ENCODE assay signal across 25 cellular contexts in genomic region chr4:22780797-22781196, GRCh38.
A peak's percentile ranks its signal among the peaks of the same experiment; 100 is the strongest.
DNase-seq lines count a peak whose midpoint lies in the region; ATAC-seq, FAIRE-seq and TF ChIP-seq lines count a peak whose summit lies in the region.
"Had no signal": no experiment of that assay in that cellular context is flagged by ENCODE, and none has a peak within 500 bp of the region (broad histone marks: within the 10 kb centered on the region; RNA-seq: fewer than 3 reads in every experiment).

No MANE protein-coding gene starts in this region.

- WGBS in HepG2 (ENCODE audit: low lambda C conversion rate) = 53% methylated on average over 3 of the region's 3 CpGs
- 65% methylated on average over 3 of the region's 3 CpGs for WGBS in right lobe of liver (ENCODE audit: insufficient coverage, low coverage, low lambda C conversion rate, missing lambda C conversion rate)
- WGBS in IMR-90 (ENCODE audit: extremely low coverage in 2 of 2, insufficient read length in 1 of 2), 2 experiments = 92% methylated on average over 2 of the region's 3 CpGs; no CpG with 5 or more reads in 1 of the 2 experiments
- WGBS in testis, 2 donors = 21 to 23% methylated on average over 3 of the region's 3 CpGs

- H3K4me3 ChIP-seq in HepG2 (replicated peaks in 1 of 3; ENCODE audit: insufficient read depth in 1 of 3, low read depth in 2 of 3, low read length in 3 of 3) (no peak overlapping the region), right lobe of liver (no peak overlapping the region), IMR-90 (ENCODE audit: insufficient read depth, low read depth, low read length) (no peak overlapping the region), testis (no peak overlapping the region)
- H3K4me3 ChIP-seq: BLaER1 treated with 17β-estradiol and CSF1 and Interleukin-3, amounts not matched to agents 10 nM and 100 nM; HAP-1 had no signal

- H2AFZ ChIP-seq in HepG2 (ENCODE audit: low read length) = no peak overlapping the region
- no peak overlapping the region for H2AFZ ChIP-seq in IMR-90 (replicated peaks; ENCODE audit: low read length, poor library complexity)

- no peak for TF ChIP-seq EP300 in HepG2 (IDR thresholded peaks at IDR 0.05; ENCODE audit: low read depth in 2 of 2, low read length in 2 of 2)
- TF ChIP-seq EP300 in HepG2 (CRISPR knock-in tag; IDR thresholded peaks at IDR 0.05; ENCODE audit: borderline replicate concordance) = no peak

- H2BK120ac ChIP-seq in IMR-90 (ENCODE audit: low read depth, low read length) = no peak overlapping the region

- H3K36me3 ChIP-seq in HepG2 (replicated peaks in 1 of 2; ENCODE audit: control insufficient read depth in 1 of 2, insufficient read depth in 2 of 2, low read length in 2 of 2) (no peaks in the 10 kb centered on the region), right lobe of liver (peaks cover 0 to 3% (median 0%) of the 10 kb centered on the region in 4 donors), IMR-90 (ENCODE audit: control insufficient read depth, insufficient read depth, low read length) (no peaks in the 10 kb centered on the region), testis (ENCODE audit: low read depth, missing control alignments) (no peaks in the 10 kb centered on the region)
- H3K36me3 ChIP-seq: BE2C; BLaER1 treated with 17β-estradiol and CSF1 and Interleukin-3, amounts not matched to agents 10 nM and 100 nM; HAP-1 had no signal

- H3K23ac ChIP-seq in IMR-90 (ENCODE audit: low read depth, low read length) = no peak overlapping the region

- TF ChIP-seq CTCF in HepG2 (CRISPR knock-in tag; IDR thresholded peaks at IDR 0.05) = no peak
- no peak for TF ChIP-seq CTCF in right lobe of liver (IDR thresholded peaks at IDR 0.05)
- no peak for TF ChIP-seq CTCF in IMR-90 (conservative IDR thresholded peaks at IDR 0.05; ENCODE audit: low read depth, low read length)
- TF ChIP-seq CTCF in testis (IDR thresholded peaks at IDR 0.05) = no peak

- dilution Hi-C loops in IMR-90 (cut with HindIII; ENCODE audit: low sequenced_read_pairs, unreplicated experiment) = no loop called here

- POLR2A ChIA-PET in HepG2 (lab: Yijun Ruan, JAX) = no interaction called here
- POLR2A ChIA-PET in IMR-90 (lab: Charles Lee; ENCODE audit: unreplicated experiment) = no interaction called here

- H4K5ac ChIP-seq in IMR-90 (ENCODE audit: low read depth, low read length) = no peak overlapping the region

- CTCF ChIA-PET in HepG2 (lab: Yijun Ruan, JAX; ENCODE audit: low intra/inter-chr PET ratio, low total read pairs) (no interaction called here), IMR-90 (lab: Yijun Ruan, JAX) (no interaction called here)

- no peaks in the 10 kb centered on the region for H4K20me1 ChIP-seq in HepG2 (ENCODE audit: insufficient read depth, low read length)
- H4K20me1 ChIP-seq in IMR-90 (ENCODE audit: insufficient read depth, low read length) = no peaks in the 10 kb centered on the region
- H4K20me1 ChIP-seq: BLaER1 treated with 17β-estradiol and CSF1 and Interleukin-3, amounts not matched to agents 10 nM and 100 nM had no signal

- TF ChIP-seq RAD21 in HepG2 (CRISPR knock-in tag; IDR thresholded peaks at IDR 0.05) (no peak), IMR-90 (IDR thresholded peaks at IDR 0.05; ENCODE audit: low read length) (no peak)

- no peaks in the 10 kb centered on the region for H3K27me3 ChIP-seq in HepG2 (ENCODE audit: control insufficient read depth in 1 of 2, insufficient read depth in 2 of 2, low read length in 2 of 2)
- no peaks in the 10 kb centered on the region for H3K27me3 ChIP-seq in right lobe of liver
- no peaks in the 10 kb centered on the region for H3K27me3 ChIP-seq in IMR-90 (ENCODE audit: control insufficient read depth, insufficient read depth, low read length)
- no peaks in the 10 kb centered on the region for H3K27me3 ChIP-seq in testis
- H3K27me3 ChIP-seq: BE2C; BLaER1 treated with 17β-estradiol and CSF1 and Interleukin-3, amounts not matched to agents 10 nM and 100 nM had no signal

- no peak overlapping the region for H4K8ac ChIP-seq in IMR-90 (ENCODE audit: low read depth in 2 of 2, low read length in 2 of 2)

- H4K91ac ChIP-seq in IMR-90 (ENCODE audit: insufficient read depth, low read depth, low read length) = no peak overlapping the region

- intact Hi-C loops in HepG2 (cut with micrococcal nuclease; ENCODE audit: unreplicated experiment) (no loop called here), right lobe of liver (cut with DNase I) (no loop called here), IMR-90 (cut with micrococcal nuclease) (no loop called here), testis (cut with DNase I; ENCODE audit: low total_unique reads) (no loop called here)

- no peak for DNase-seq in HepG2 (ENCODE audit: low spot score)
- no peak for DNase-seq in right lobe of liver
- DNase-seq in IMR-90 = no peak
- peak; percentile 22 for DNase-seq in testis
- DNase-seq in activated effector memory CD4-positive, alpha-beta T cell treated with anti-CD3 and anti-CD28 coated beads, Interleukin-2, amount 50 U/mL, for 16 hours = no peak
- DNase-seq in NCI-H146 treated with DMSO at 0.1 percent for 48 hours (lab: John Stamatoyannopoulos, UW; ENCODE audit: unreplicated experiment) = no peak
- DNase-seq: ACHN; AML-193; BE2C; Calu3; CD4-positive, alpha-beta T cell; CD8-positive, alpha-beta memory T cell; COR-L47; DMS53; DMS79 treated with DMSO at 0.1 percent for 48 hours; GF-D8; GOT3; HFFc6 had no signal

- no peak overlapping the region for H2BK5ac ChIP-seq in IMR-90 (ENCODE audit: low read depth, low read length, poor library complexity, severe bottlenecking)

- no peak overlapping the region for H3K56ac ChIP-seq in IMR-90 (ENCODE audit: extremely low read depth, insufficient read depth, low read length)

- no peak overlapping the region for H3K14ac ChIP-seq in IMR-90 (replicated peaks; ENCODE audit: low read depth, low read length)

- no peak overlapping the region for H2AK9ac ChIP-seq in IMR-90 (replicated peaks; ENCODE audit: low read depth, low read length, poor library complexity)

- H3K9me1 ChIP-seq in IMR-90 (ENCODE audit: insufficient read depth, low read length) = no peaks in the 10 kb centered on the region

- H3K9ac ChIP-seq in HepG2 (ENCODE audit: insufficient read depth, low read depth, low read length) (no peak overlapping the region), IMR-90 (ENCODE audit: low read depth, low read length) (no peak overlapping the region)
- H3K9ac ChIP-seq: BLaER1 treated with 17β-estradiol and CSF1 and Interleukin-3, amounts not matched to agents 10 nM and 100 nM had no signal

- H3K4me2 ChIP-seq in HepG2 (ENCODE audit: low read depth, low read length) (no peak overlapping the region), IMR-90 (ENCODE audit: low read depth, low read length) (no peak overlapping the region)

- ATAC-seq in HepG2 (no peak), right lobe of liver (no peak), IMR-90 (ENCODE audit: low read depth) (no peak)

- H3K4ac ChIP-seq in IMR-90 (ENCODE audit: low read depth, low read length) = no peak overlapping the region

- H3K9me3 ChIP-seq in HepG2 (ENCODE audit: low read length) = no peaks in the 10 kb centered on the region
- H3K9me3 ChIP-seq in right lobe of liver = no peaks in the 10 kb centered on the region
- peaks cover 11% of the 10 kb centered on the region for H3K9me3 ChIP-seq in IMR-90 (ENCODE audit: control insufficient read depth, insufficient read depth, low read length)
- H3K9me3 ChIP-seq in testis = no peaks in the 10 kb centered on the region
- H3K9me3 ChIP-seq: BE2C, HAP-1 had no signal

- BruUV-seq in HepG2 (replicated peaks; lab: Mats Ljungman, UMichigan) (no TSS peak), IMR-90 (replicated peaks; lab: Mats Ljungman, UMichigan) (no TSS peak)

- no peak overlapping the region for H3K18ac ChIP-seq in IMR-90 (ENCODE audit: low read depth, low read length)

- H2BK20ac ChIP-seq in IMR-90 (ENCODE audit: low read depth, low read length) = no peak overlapping the region

- H3K4me1 ChIP-seq in HepG2 (ENCODE audit: insufficient read depth, low read length) (no peaks in the 10 kb centered on the region), right lobe of liver (no peaks in the 10 kb centered on the region), IMR-90 (ENCODE audit: control insufficient read depth, insufficient read depth, low read length) (no peaks in the 10 kb centered on the region), testis (no peaks in the 10 kb centered on the region)
- H3K4me1 ChIP-seq: BE2C, HAP-1 had no signal

- no peaks in the 10 kb centered on the region for H3K79me1 ChIP-seq in IMR-90 (ENCODE audit: low read depth in 1 of 2, low read length in 2 of 2)

- no peak overlapping the region for H2AK5ac ChIP-seq in IMR-90 (ENCODE audit: low read depth, low read length)

- no peak for FAIRE-seq in HepG2 (lab: Jason Lieb, UNC)
- FAIRE-seq: A204.1, GM12891, GM18507, H54 had no signal

- no peak for TF ChIP-seq POLR2A in HepG2 (IDR thresholded peaks at IDR 0.05; ENCODE audit: insufficient read depth in 1 of 2, low read depth in 2 of 2, low read length in 2 of 2)
- no peak for TF ChIP-seq POLR2A in right lobe of liver (IDR thresholded peaks at IDR 0.05)
- no peak for TF ChIP-seq POLR2A in IMR-90 (IDR thresholded peaks at IDR 0.05; ENCODE audit: low read depth, low read length)
- TF ChIP-seq POLR2A in testis (IDR thresholded peaks at IDR 0.05) = no peak

- no peak overlapping the region for H2BK15ac ChIP-seq in IMR-90 (ENCODE audit: low read depth, low read length)

- H3K79me2 ChIP-seq in HepG2 (ENCODE audit: insufficient read depth, low read length) = no peaks in the 10 kb centered on the region

- in situ Hi-C loops in HepG2 (cut with HindIII; ENCODE audit: extremely low pct_ligation_motif_present, low pct_unique_long_range_greater_than_20kb) (no loop called here), IMR-90 (cut with MboI; ENCODE audit: low sequenced_read_pairs) (no loop called here)

- H3K27ac ChIP-seq in HepG2 (ENCODE audit: extremely low read length, insufficient read depth, low read length) (no peak overlapping the region), right lobe of liver (no peak overlapping the region), IMR-90 (ENCODE audit: insufficient read depth, low read length) (no peak overlapping the region), testis (no peak overlapping the region)
- H3K27ac ChIP-seq: 22Rv1; BLaER1 treated with 17β-estradiol and CSF1 and Interleukin-3, amounts not matched to agents 10 nM and 100 nM had no signal

TF ChIP-seq in HepG2, 621 proteins besides CTCF, POLR2A, EP300 and RAD21:
- TF ChIP-seq MTF2 (CRISPR knock-in tag; IDR thresholded peaks at IDR 0.05; ENCODE audit: borderline replicate concordance) (no peak), MAFK (conservative IDR thresholded peaks at IDR 0.05 in 1 of 2, IDR thresholded peaks at IDR 0.05 in 1 of 2; ENCODE audit: low read length in 2 of 2) (peak; percentile 32 to 68; a peak in 3 of 4 replicates), MAFF (IDR thresholded peaks at IDR 0.05; ENCODE audit: low read depth, low read length) (peak; percentile 58; the same call in 1 of the 2 replicates)

TF ChIP-seq in IMR-90, 13 proteins besides CTCF, POLR2A, EP300 and RAD21:
- TF ChIP-seq MAFK (IDR thresholded peaks at IDR 0.05; ENCODE audit: low read depth, low read length) (peak; percentile 15; the same call in 1 of the 2 replicates), CHD1 (IDR thresholded peaks at IDR 0.05; ENCODE audit: low read depth, low read length) (no peak), RFX5 (IDR thresholded peaks at IDR 0.05; ENCODE audit: low read depth, low read length) (no peak)
